In the genomic region with DNA sequence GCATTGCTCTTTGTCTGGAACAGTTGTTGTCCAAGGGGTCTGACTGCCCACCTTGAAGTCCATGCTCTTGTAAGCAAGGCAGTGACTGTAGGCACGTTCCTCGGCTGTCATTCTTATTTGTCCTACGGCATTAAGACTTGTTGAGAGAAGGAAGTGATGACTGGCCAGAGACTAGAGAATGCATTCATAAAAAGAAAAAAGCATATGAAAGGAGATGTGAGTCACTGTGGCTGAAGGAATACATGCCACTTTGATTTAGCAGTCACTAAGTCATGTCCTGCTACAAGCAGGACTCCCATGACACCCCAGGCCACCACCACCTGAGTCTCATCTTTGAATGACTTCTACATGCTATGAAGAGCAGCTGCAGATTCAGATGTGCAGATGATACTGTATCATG, we compare ENCODE assay signal across 21 cellular contexts. TPM values are rescaled to one million over a fixed set of nuclear protein-coding genes. Genes with fewer than 3 reads are reported as not detected.
A peak's percentile ranks its signal among the peaks of the same experiment; 100 is the strongest.
DNase-seq lines count a peak whose midpoint lies in the region; ATAC-seq, FAIRE-seq and TF ChIP-seq lines count a peak whose summit lies in the region.
"Had no signal": no experiment of that assay in that cellular context is flagged by ENCODE, and none has a peak within 500 bp of the region (broad histone marks: within the 10 kb centered on the region; RNA-seq: fewer than 3 reads in every experiment).

No MANE protein-coding gene starts in this region.

- H2AFZ ChIP-seq in endothelial cell of umbilical vein (ENCODE audit: low read depth, low read length) = no peak overlapping the region
- peak overlapping the region; percentile 40 for H2AFZ ChIP-seq in osteoblast (ENCODE audit: low read length)
- H2AFZ ChIP-seq: parathyroid adenoma had no signal

- dilution Hi-C loops in endothelial cell of umbilical vein (cut with MboI; ENCODE audit: extremely low pct_ligation_motif_present, low sequenced_read_pairs) = no loop called here

- FAIRE-seq in endothelial cell of umbilical vein (lab: Jason Lieb, UNC) = peak; percentile 93
- FAIRE-seq: urothelium cell line had no signal

- H3K4me1 ChIP-seq in endothelial cell of umbilical vein (ENCODE audit: control insufficient read depth, extremely low read depth, insufficient read depth, low read length) (peaks cover 29% of the 10 kb centered on the region), osteoblast (ENCODE audit: insufficient read depth, low read length) (peaks cover 6% of the 10 kb centered on the region)
- H3K4me1 ChIP-seq: ascending aorta, lower lobe of right lung, parathyroid adenoma had no signal

- no peaks in the 10 kb centered on the region for H3K79me2 ChIP-seq in endothelial cell of umbilical vein (ENCODE audit: control insufficient read depth, insufficient read depth, low read length)
- no peaks in the 10 kb centered on the region for H3K79me2 ChIP-seq in osteoblast (ENCODE audit: insufficient read depth, low read length)
- H3K79me2 ChIP-seq: parathyroid adenoma had no signal

- H3K9me3 ChIP-seq in endothelial cell of umbilical vein (replicated peaks; ENCODE audit: control insufficient read depth, insufficient read depth, low read length) (no peaks in the 10 kb centered on the region), osteoblast (ENCODE audit: low read depth, low read length) (no peaks in the 10 kb centered on the region)
- H3K9me3 ChIP-seq: ascending aorta, lower lobe of right lung had no signal

- TF ChIP-seq CTCF in endothelial cell of umbilical vein (IDR thresholded peaks at IDR 0.05; ENCODE audit: extremely low read depth in 1 of 2, insufficient read depth in 1 of 2, low read depth in 1 of 2, low read length in 2 of 2) (no peak), osteoblast (IDR thresholded peaks at IDR 0.05; ENCODE audit: extremely low read depth, low read depth, low read length) (no peak), coronary artery (IDR thresholded peaks at IDR 0.05) (no peak)

- H3K9me1 ChIP-seq in endothelial cell of umbilical vein (replicated peaks; ENCODE audit: control insufficient read depth, extremely low read depth, insufficient read depth, low read length) = no peaks in the 10 kb centered on the region

- no peak overlapping the region for H3K4me3 ChIP-seq in endothelial cell of umbilical vein (replicated peaks in 1 of 3; ENCODE audit: insufficient read depth in 1 of 3, low read depth in 1 of 3, low read length in 3 of 3)
- H3K4me3 ChIP-seq in osteoblast (ENCODE audit: insufficient read depth, low read length) = no peak overlapping the region
- H3K4me3 ChIP-seq in coronary artery = no peak overlapping the region
- H3K4me3 ChIP-seq: ascending aorta, lower lobe of right lung had no signal

- H3K4me2 ChIP-seq in endothelial cell of umbilical vein (ENCODE audit: insufficient read depth, low read length) = no peak overlapping the region
- H3K4me2 ChIP-seq in osteoblast (ENCODE audit: insufficient read depth, low read length) = peak overlapping the region; percentile 12

- peaks cover 6% of the 10 kb centered on the region for H3K27me3 Mint-ChIP-seq in stimulated activated naive CD8-positive, alpha-beta T cell treated with anti-CD3 and anti-CD28 coated beads, Interleukin-15, amount 100 ng/mL, for 72 hours

- no peak for TF ChIP-seq POLR2A in endothelial cell of umbilical vein (IDR thresholded peaks at IDR 0.05; ENCODE audit: low read depth, low read length)

- H3K36me3 ChIP-seq in endothelial cell of umbilical vein (ENCODE audit: control insufficient read depth in 2 of 2, extremely low read depth in 1 of 2, insufficient read depth in 2 of 2, low read length in 2 of 2) = no peaks in the 10 kb centered on the region
- H3K36me3 ChIP-seq in osteoblast (ENCODE audit: insufficient read depth, low read length) = no peaks in the 10 kb centered on the region
- H3K36me3 ChIP-seq: ascending aorta, lower lobe of right lung had no signal

- no TSS peak for BruUV-seq in endothelial cell of umbilical vein (replicated peaks; lab: Mats Ljungman, UMichigan)

- DNase-seq in ELR (ENCODE audit: low read depth) (peak; percentile 86), RKO (ENCODE audit: low spot score) (peak; percentile 20), endothelial cell of umbilical vein (ENCODE audit: low read depth, low spot score) (peak; percentile 63), osteoblast (ENCODE audit: insufficient read length, low spot score, missing footprints) (peak; percentile 73), coronary artery (ENCODE audit: low spot score) (no peak)
- no peak for DNase-seq in stimulated activated naive CD8-positive, alpha-beta T cell treated with anti-CD3 and anti-CD28 coated beads, Interleukin-15, amount 100 ng/mL, for 72 hours
- no peak for DNase-seq in activated CD8-positive, alpha-beta memory T cell treated with anti-CD3 and anti-CD28 coated beads, Interleukin-2, amount 50 U/mL, for 48 hours
- DNase-seq: activated CD4-positive, alpha-beta T cell treated with anti-CD3 and anti-CD28 coated beads, Interleukin-2, amount 50 U/mL, for 1 hour; activated naive CD4-positive, alpha-beta T cell; CD8-positive, alpha-beta memory T cell; cortex of kidney; DND-41; immature natural killer cell; lower lobe of right lung; NCI-H345; T-cell had no signal

- no peak overlapping the region for H3K27ac Mint-ChIP-seq in stimulated activated naive CD8-positive, alpha-beta T cell treated with anti-CD3 and anti-CD28 coated beads, Interleukin-15, amount 100 ng/mL, for 72 hours
- H3K27ac Mint-ChIP-seq: CD8-positive, alpha-beta memory T cell; immature natural killer cell; T-cell had no signal

- POLR2A ChIA-PET in endothelial cell of umbilical vein (lab: Charles Lee) = no interaction called here

- no peak overlapping the region for H3K4me3 Mint-ChIP-seq in stimulated activated naive CD8-positive, alpha-beta T cell treated with anti-CD3 and anti-CD28 coated beads, Interleukin-15, amount 100 ng/mL, for 72 hours
- H3K4me3 Mint-ChIP-seq: CD8-positive, alpha-beta memory T cell; immature natural killer cell; T-cell had no signal

- H3K27ac ChIP-seq in endothelial cell of umbilical vein (ENCODE audit: insufficient read depth, low read depth, low read length) (no peak overlapping the region), osteoblast (ENCODE audit: low read depth, low read length) (no peak overlapping the region), coronary artery (no peak overlapping the region)
- H3K27ac ChIP-seq: ascending aorta, lower lobe of right lung, parathyroid adenoma had no signal

- no peak overlapping the region for H3K9ac ChIP-seq in endothelial cell of umbilical vein (replicated peaks; ENCODE audit: extremely low read depth, insufficient read depth, low read length)
- H3K9ac ChIP-seq: parathyroid adenoma had no signal

- ATAC-seq in GM21737 (IDR thresholded peaks at IDR 0.05; ENCODE audit: unreplicated experiment) = no peak
- no peak for ATAC-seq in stimulated activated naive CD8-positive, alpha-beta T cell treated with anti-CD3 and anti-CD28 coated beads, Interleukin-15, amount 100 ng/mL, for 72 hours
- ATAC-seq: lower lobe of right lung, Right ventricle myocardium inferior had no signal

- H3K4me1 Mint-ChIP-seq in stimulated activated naive CD8-positive, alpha-beta T cell treated with anti-CD3 and anti-CD28 coated beads, Interleukin-15, amount 100 ng/mL, for 72 hours = no peaks in the 10 kb centered on the region
- H3K4me1 Mint-ChIP-seq: CD8-positive, alpha-beta memory T cell; immature natural killer cell had no signal

- no peaks in the 10 kb centered on the region for H3K9me3 Mint-ChIP-seq in stimulated activated naive CD8-positive, alpha-beta T cell treated with anti-CD3 and anti-CD28 coated beads, Interleukin-15, amount 100 ng/mL, for 72 hours
- H3K9me3 Mint-ChIP-seq: CD8-positive, alpha-beta memory T cell; immature natural killer cell; T-cell had no signal

- intact Hi-C loops in endothelial cell of umbilical vein (cut with micrococcal nuclease) = no loop called here

- H3K27me3 ChIP-seq in endothelial cell of umbilical vein (ENCODE audit: control insufficient read depth in 2 of 2, insufficient read depth in 2 of 2, low read length in 2 of 2) (no peaks in the 10 kb centered on the region), osteoblast (ENCODE audit: insufficient read depth, low read length) (no peaks in the 10 kb centered on the region)
- H3K27me3 ChIP-seq: ascending aorta had no signal

- H4K20me1 ChIP-seq in endothelial cell of umbilical vein (replicated peaks; ENCODE audit: control insufficient read depth, extremely low read depth, insufficient read depth, low read length) = no peaks in the 10 kb centered on the region
- H4K20me1 ChIP-seq in osteoblast (ENCODE audit: insufficient read depth, low read length) = no peaks in the 10 kb centered on the region

- CTCF ChIA-PET in endothelial cell of umbilical vein (lab: Charles Lee) = interaction anchor here (1.1 to 5.2 kb wide), 4 partner anchors 21 to 167 kb away, joined by 3 to 39 read pairs (median 4); no protein-coding TSS in a partner anchor

TF ChIP-seq in endothelial cell of umbilical vein, 7 proteins besides CTCF, POLR2A, EP300 and RAD21:
- TF ChIP-seq, protein P1, sequence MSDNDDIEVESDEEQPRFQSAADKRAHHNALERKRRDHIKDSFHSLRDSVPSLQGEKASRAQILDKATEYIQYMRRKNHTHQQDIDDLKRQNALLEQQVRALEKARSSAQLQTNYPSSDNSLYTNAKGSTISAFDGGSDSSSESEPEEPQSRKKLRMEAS (IDR thresholded peaks at IDR 0.05; ENCODE audit: insufficient read depth, insufficient read length) = no peak
- TF ChIP-seq FOS (IDR thresholded peaks at IDR 0.05; ENCODE audit: borderline replicate concordance, insufficient read depth, low read length) = peak; percentile 84
- TF ChIP-seq JUN (IDR thresholded peaks at IDR 0.05; ENCODE audit: borderline replicate concordance, insufficient read depth, insufficient read length, low read depth) = peak; percentile 13

RNA-seq across cellular contexts. Expression of gene CNN3, which starts 50.5 kb away (rescaled TPM):
- total RNA-seq in endothelial cell of umbilical vein (317 and 392 TPM in 2 replicates), osteoblast (316 and 333 TPM in 2 replicates)
- polyA plus RNA-seq in endothelial cell of umbilical vein = 162 and 174 TPM in 2 replicates
- polyA plus RNA-seq in endothelial cell of umbilical vein (2011; cell fraction: cytosol; rRNA removed) = 196 and 210 TPM in 2 replicates
- 144 and 160 TPM in 2 replicates for polyA plus RNA-seq in endothelial cell of umbilical vein (2011; cell fraction: nucleus; rRNA removed)
- 171 and 208 TPM in 2 replicates for polyA plus RNA-seq in endothelial cell of umbilical vein (2012)
- 236 and 255 TPM in 2 replicates for polyA minus RNA-seq in endothelial cell of umbilical vein
- polyA minus RNA-seq in endothelial cell of umbilical vein (2011; cell fraction: cytosol; rRNA and poly(A)+ RNA removed) = not detected
- 119 and 129 TPM in 2 replicates for polyA minus RNA-seq in endothelial cell of umbilical vein (2011; cell fraction: nucleus; rRNA and poly(A)+ RNA removed)

RNA-seq across cellular contexts. Expression of gene SLC44A3, which starts 56.2 kb away (rescaled TPM):
- 0.42 and 0.58 TPM in 2 replicates for total RNA-seq in endothelial cell of umbilical vein
- 0.29 and 0.33 TPM in 2 replicates for polyA plus RNA-seq in endothelial cell of umbilical vein
- polyA plus RNA-seq in endothelial cell of umbilical vein (2011; cell fraction: cytosol; rRNA removed) = 0.25 and 0.30 TPM in 2 replicates
- 0.20 and 0.36 TPM in 2 replicates for polyA plus RNA-seq in endothelial cell of umbilical vein (2011; cell fraction: nucleus; rRNA removed)
- polyA plus RNA-seq in endothelial cell of umbilical vein (2012) = 0.11 TPM in 2 replicates
- 0.78 and 1.5 TPM in 2 replicates for polyA minus RNA-seq in endothelial cell of umbilical vein
- 1.3 TPM for polyA minus RNA-seq in endothelial cell of umbilical vein (2011; cell fraction: cytosol; rRNA and poly(A)+ RNA removed)
- 0.34 and 1.8 TPM in 2 replicates for polyA minus RNA-seq in endothelial cell of umbilical vein (2011; cell fraction: nucleus; rRNA and poly(A)+ RNA removed)
- 2.9 and 7.1 TPM in 2 replicates for total RNA-seq in osteoblast
- total RNA-seq: ascending aorta had no signal
- polyA plus RNA-seq: immature natural killer cell had no signal

Comparison
In these comparisons a context has a peak if more than half of its experiments do, and no peak if none do; other contexts are left out.
1. DNase-seq: peak in ELR (single experiment), RKO (single experiment), endothelial cell of umbilical vein (single experiment) and osteoblast (single experiment); none in stimulated activated naive CD8-positive, alpha-beta T cell treated with anti-CD3 and anti-CD28 coated beads, Interleukin-15, amount 100 ng/mL, for 72 hours (0 of 2), activated CD8-positive, alpha-beta memory T cell treated with anti-CD3 and anti-CD28 coated beads, Interleukin-2, amount 50 U/mL, for 48 hours (single experiment) and coronary artery (single experiment).